1 cellular context compared by ENCODE assay signal in the genomic region with DNA sequence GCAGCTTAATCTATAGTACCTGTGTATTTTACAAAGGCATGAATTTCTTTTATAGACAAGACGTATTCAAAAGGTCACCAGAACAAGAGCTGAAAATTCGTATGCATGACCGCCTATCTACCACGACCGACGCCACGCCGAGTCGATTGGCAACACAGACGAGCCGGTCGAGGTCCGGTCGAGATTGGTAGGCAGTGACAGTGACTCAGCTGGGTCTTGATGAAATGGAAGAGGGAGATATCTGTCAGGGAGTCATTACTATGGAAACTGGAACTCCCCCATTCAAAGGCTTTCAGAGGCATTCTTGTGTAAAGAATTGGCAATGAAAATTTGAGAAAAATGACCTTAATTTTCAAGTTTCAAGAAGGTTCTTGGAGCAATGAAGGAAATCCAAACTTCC.
TF ChIP-seq lines count a peak whose summit lies in the region.

No MANE protein-coding gene starts in this region.

TF ChIP-seq in K562, 482 proteins besides CTCF, POLR2A, EP300 and RAD21 (continued from another document):
- TF ChIP-seq, protein P1, sequence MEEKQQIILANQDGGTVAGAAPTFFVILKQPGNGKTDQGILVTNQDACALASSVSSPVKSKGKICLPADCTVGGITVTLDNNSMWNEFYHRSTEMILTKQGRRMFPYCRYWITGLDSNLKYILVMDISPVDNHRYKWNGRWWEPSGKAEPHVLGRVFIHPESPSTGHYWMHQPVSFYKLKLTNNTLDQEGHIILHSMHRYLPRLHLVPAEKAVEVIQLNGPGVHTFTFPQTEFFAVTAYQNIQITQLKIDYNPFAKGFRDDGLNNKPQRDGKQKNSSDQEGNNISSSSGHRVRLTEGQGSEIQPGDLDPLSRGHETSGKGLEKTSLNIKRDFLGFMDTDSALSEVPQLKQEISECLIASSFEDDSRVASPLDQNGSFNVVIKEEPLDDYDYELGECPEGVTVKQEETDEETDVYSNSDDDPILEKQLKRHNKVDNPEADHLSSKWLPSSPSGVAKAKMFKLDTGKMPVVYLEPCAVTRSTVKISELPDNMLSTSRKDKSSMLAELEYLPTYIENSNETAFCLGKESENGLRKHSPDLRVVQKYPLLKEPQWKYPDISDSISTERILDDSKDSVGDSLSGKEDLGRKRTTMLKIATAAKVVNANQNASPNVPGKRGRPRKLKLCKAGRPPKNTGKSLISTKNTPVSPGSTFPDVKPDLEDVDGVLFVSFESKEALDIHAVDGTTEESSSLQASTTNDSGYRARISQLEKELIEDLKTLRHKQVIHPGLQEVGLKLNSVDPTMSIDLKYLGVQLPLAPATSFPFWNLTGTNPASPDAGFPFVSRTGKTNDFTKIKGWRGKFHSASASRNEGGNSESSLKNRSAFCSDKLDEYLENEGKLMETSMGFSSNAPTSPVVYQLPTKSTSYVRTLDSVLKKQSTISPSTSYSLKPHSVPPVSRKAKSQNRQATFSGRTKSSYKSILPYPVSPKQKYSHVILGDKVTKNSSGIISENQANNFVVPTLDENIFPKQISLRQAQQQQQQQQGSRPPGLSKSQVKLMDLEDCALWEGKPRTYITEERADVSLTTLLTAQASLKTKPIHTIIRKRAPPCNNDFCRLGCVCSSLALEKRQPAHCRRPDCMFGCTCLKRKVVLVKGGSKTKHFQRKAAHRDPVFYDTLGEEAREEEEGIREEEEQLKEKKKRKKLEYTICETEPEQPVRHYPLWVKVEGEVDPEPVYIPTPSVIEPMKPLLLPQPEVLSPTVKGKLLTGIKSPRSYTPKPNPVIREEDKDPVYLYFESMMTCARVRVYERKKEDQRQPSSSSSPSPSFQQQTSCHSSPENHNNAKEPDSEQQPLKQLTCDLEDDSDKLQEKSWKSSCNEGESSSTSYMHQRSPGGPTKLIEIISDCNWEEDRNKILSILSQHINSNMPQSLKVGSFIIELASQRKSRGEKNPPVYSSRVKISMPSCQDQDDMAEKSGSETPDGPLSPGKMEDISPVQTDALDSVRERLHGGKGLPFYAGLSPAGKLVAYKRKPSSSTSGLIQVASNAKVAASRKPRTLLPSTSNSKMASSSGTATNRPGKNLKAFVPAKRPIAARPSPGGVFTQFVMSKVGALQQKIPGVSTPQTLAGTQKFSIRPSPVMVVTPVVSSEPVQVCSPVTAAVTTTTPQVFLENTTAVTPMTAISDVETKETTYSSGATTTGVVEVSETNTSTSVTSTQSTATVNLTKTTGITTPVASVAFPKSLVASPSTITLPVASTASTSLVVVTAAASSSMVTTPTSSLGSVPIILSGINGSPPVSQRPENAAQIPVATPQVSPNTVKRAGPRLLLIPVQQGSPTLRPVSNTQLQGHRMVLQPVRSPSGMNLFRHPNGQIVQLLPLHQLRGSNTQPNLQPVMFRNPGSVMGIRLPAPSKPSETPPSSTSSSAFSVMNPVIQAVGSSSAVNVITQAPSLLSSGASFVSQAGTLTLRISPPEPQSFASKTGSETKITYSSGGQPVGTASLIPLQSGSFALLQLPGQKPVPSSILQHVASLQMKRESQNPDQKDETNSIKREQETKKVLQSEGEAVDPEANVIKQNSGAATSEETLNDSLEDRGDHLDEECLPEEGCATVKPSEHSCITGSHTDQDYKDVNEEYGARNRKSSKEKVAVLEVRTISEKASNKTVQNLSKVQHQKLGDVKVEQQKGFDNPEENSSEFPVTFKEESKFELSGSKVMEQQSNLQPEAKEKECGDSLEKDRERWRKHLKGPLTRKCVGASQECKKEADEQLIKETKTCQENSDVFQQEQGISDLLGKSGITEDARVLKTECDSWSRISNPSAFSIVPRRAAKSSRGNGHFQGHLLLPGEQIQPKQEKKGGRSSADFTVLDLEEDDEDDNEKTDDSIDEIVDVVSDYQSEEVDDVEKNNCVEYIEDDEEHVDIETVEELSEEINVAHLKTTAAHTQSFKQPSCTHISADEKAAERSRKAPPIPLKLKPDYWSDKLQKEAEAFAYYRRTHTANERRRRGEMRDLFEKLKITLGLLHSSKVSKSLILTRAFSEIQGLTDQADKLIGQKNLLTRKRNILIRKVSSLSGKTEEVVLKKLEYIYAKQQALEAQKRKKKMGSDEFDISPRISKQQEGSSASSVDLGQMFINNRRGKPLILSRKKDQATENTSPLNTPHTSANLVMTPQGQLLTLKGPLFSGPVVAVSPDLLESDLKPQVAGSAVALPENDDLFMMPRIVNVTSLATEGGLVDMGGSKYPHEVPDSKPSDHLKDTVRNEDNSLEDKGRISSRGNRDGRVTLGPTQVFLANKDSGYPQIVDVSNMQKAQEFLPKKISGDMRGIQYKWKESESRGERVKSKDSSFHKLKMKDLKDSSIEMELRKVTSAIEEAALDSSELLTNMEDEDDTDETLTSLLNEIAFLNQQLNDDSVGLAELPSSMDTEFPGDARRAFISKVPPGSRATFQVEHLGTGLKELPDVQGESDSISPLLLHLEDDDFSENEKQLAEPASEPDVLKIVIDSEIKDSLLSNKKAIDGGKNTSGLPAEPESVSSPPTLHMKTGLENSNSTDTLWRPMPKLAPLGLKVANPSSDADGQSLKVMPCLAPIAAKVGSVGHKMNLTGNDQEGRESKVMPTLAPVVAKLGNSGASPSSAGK (IDR thresholded peaks at IDR 0.05) = 0 out of 2 replicates have a peak, but pooled peaks have one; percentile 19
- TF ChIP-seq RFX1 (IDR thresholded peaks at IDR 0.05) (peak; percentile 83), CBFA2T3 (IDR thresholded peaks at IDR 0.05) (peak; percentile 63), KDM2B (CRISPR knock-in tag; IDR thresholded peaks at IDR 0.05) (no peak), NCOR1 (IDR thresholded peaks at IDR 0.05) (peak; percentile 42; the same call in 1 of the 2 replicates), POLR2AphosphoS5 (IDR thresholded peaks at IDR 0.05; ENCODE audit: control insufficient read depth, insufficient read depth, low read depth, low read length) (peak; percentile 50; the same call in 1 of the 2 replicates), HDAC2 (IDR thresholded peaks at IDR 0.05) (0 out of 2 replicates have a peak, but pooled peaks have one; percentile 33), TCF3 (CRISPR knock-in tag; IDR thresholded peaks at IDR 0.05) (peak; percentile 31; the same call in 1 of the 2 replicates), MAFK (IDR thresholded peaks at IDR 0.05; ENCODE audit: low read length) (peak; percentile 56; the same call in 1 of the 2 replicates), ARID1B (IDR thresholded peaks at IDR 0.05) (peak; percentile 45)
